ENCODE assay signal across 3 cellular contexts in the genomic region with DNA sequence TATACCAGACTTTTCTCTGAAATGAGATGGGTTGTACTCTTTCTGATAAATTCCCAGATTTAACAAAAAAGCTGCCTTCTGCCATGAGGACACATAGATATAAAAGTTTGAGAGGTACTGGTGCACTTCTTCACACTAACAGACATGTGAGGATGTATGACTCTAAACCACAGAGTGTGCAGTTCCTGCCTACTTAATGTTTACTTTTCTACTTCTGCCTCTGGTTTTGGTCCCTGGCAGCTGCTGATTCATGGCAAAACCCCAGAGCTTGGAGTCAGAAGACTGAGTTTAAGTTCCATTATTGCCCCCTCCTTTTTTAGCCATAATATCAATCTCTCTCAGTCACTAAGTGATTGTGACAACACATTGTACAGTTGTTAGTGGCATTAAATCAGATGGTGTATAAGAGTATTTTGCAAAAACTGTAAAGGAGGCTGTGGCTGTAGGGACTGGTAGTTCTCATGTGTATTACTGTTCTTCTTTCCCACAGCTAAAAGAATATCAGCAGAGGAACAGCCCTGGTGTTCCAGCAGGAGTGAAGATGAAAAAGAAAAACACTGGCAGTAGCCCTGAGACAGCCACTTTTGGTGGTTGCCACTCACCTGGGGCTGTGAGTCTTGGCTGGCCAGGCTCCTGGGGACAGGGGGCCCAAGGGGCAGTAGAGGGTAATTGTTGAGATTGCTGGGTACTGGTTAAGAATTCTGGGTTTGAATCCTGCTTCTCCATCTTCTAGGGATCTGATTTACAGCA.
A peak's percentile ranks its signal among the peaks of the same experiment; 100 is the strongest.
TF ChIP-seq lines count a peak whose summit lies in the region.

No MANE protein-coding gene starts in this region.

TF ChIP-seq in HEK293, 187 proteins besides CTCF, POLR2A, EP300 and RAD21:
- TF ChIP-seq ZNF184 (tag by site-specific recombination; IDR thresholded peaks at IDR 0.05) = 0 out of 2 replicates have a peak, but pooled peaks have one; percentile 25
- TF ChIP-seq ZEB2 (tag by site-specific recombination; IDR thresholded peaks at IDR 0.05) = 0 out of 2 replicates have a peak, but pooled peaks have one; percentile 26
- peak; percentile 45; the same call in 1 of the 2 replicates for TF ChIP-seq FEZF1 (tag by site-specific recombination; IDR thresholded peaks at IDR 0.05)
- TF ChIP-seq OSR2 (tag by site-specific recombination; IDR thresholded peaks at IDR 0.05) = peak; percentile 90
- TF ChIP-seq ZNF600 (tag by site-specific recombination; IDR thresholded peaks at IDR 0.05) = peak; percentile 39; the same call in 1 of the 2 replicates
- peak; percentile 60 for TF ChIP-seq SP7 (tag by site-specific recombination; IDR thresholded peaks at IDR 0.05)
- TF ChIP-seq ZBTB48 (tag by site-specific recombination; IDR thresholded peaks at IDR 0.05) = peak; percentile 55; the same call in 1 of the 2 replicates

TF ChIP-seq in SK-N-SH, 30 proteins besides CTCF, POLR2A, EP300 and RAD21:
- TF ChIP-seq, protein P1, sequence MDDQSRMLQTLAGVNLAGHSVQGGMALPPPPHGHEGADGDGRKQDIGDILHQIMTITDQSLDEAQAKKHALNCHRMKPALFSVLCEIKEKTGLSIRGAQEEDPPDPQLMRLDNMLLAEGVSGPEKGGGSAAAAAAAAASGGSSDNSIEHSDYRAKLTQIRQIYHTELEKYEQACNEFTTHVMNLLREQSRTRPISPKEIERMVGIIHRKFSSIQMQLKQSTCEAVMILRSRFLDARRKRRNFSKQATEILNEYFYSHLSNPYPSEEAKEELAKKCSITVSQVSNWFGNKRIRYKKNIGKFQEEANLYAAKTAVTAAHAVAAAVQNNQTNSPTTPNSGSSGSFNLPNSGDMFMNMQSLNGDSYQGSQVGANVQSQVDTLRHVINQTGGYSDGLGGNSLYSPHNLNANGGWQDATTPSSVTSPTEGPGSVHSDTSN (IDR thresholded peaks at IDR 0.05) = 0 out of 2 replicates have a peak, but pooled peaks have one; percentile 29

TF ChIP-seq in liver, 16 proteins besides CTCF, POLR2A, EP300 and RAD21:
- TF ChIP-seq FOXA2 (IDR thresholded peaks at IDR 0.05) = peak; percentile 29
